Comparison of ENCODE assay signal across 9 cellular contexts in genomic region chr2:231297108-231297908, GRCh38.
DNase-seq lines count a peak whose midpoint lies in the region; ATAC-seq, FAIRE-seq and TF ChIP-seq lines count a peak whose summit lies in the region.
"Had no signal": no experiment of that assay in that cellular context is flagged by ENCODE, and none has a peak within 500 bp of the region (broad histone marks: within the 10 kb centered on the region; RNA-seq: fewer than 3 reads in every experiment).

No MANE protein-coding gene starts in this region.

- H3K27ac ChIP-seq in AG04450 (ENCODE audit: low read depth, low read length) (no peak overlapping the region), K562 (ENCODE audit: extremely low read depth, low read depth, low read length) (no peak overlapping the region)

- H2AFZ ChIP-seq in K562 (ENCODE audit: low read depth, low read length), result peak overlapping the region; percentile 17; the same call in 1 of the 2 replicates

- H3K9me3 ChIP-seq in AG04450 (ENCODE audit: control insufficient read depth, insufficient read depth, low read length) (no peaks in the 10 kb centered on the region), K562 (replicated peaks; ENCODE audit: control insufficient read depth, insufficient read depth, low read depth, low read length) (no peaks in the 10 kb centered on the region)

- no peaks in the 10 kb centered on the region for H3K9me1 ChIP-seq in K562 (ENCODE audit: control insufficient read depth, insufficient read depth, low read length)

- H3K4me1 ChIP-seq in K562 (replicated peaks in 1 of 2; ENCODE audit: control insufficient read depth in 2 of 2, insufficient read depth in 2 of 2, low read length in 2 of 2), result peaks cover 0 to 3% of the 10 kb centered on the region in 2 experiments; a peak in 3 of 5 replicates

- ATAC-seq in HG02973 (IDR thresholded peaks at IDR 0.05; ENCODE audit: unreplicated experiment) (peak; percentile 46), K562 (peak; percentile 95), HG02884 (IDR thresholded peaks at IDR 0.05; ENCODE audit: unreplicated experiment) (no peak)
- ATAC-seq: naive thymus-derived CD8-positive, alpha-beta T cell had no signal

- H3K4me2 ChIP-seq in K562 (ENCODE audit: insufficient read depth, low read length), result no peak overlapping the region

- H3K79me2 ChIP-seq in K562 (ENCODE audit: control insufficient read depth, insufficient read depth, low read length), result no peaks in the 10 kb centered on the region

- H3K27me3 ChIP-seq in AG04450 (ENCODE audit: control insufficient read depth, insufficient read depth, low read length) (no peaks in the 10 kb centered on the region), K562 (ENCODE audit: control insufficient read depth in 2 of 2, insufficient read depth in 2 of 2, low read length in 2 of 2) (peaks cover 11 to 34% of the 10 kb centered on the region in 2 experiments; a peak in 3 of 5 replicates)

- intact Hi-C loops in K562 (cut with micrococcal nuclease), result loop anchor here (2.0 to 10.0 kb wide), 2 partner anchors 107 to 155 kb away; no protein-coding TSS in a partner anchor

- no peak for TF ChIP-seq POLR2A in K562 (conservative IDR thresholded peaks at IDR 0.05)

- CTCF ChIA-PET in AG04450 (lab: Charles Lee) (interaction anchor here (0.6 to 8.6 kb wide), 38 partner anchors 9 to 244 kb away, joined by 3 to 173 read pairs (median 5); no protein-coding TSS in a partner anchor), K562 (lab: Yijun Ruan, JAX; ENCODE audit: low intra/inter-chr PET ratio) (no interaction called here)

- in situ Hi-C loops in K562 (cut with MboI), result no loop called here

- no TSS peak for BruUV-seq in K562 (replicated peaks; lab: Mats Ljungman, UMichigan)

- peak; percentile 40 to 59 for TF ChIP-seq RAD21 in K562 (CRISPR knock-in tag; conservative IDR thresholded peaks at IDR 0.05 in 1 of 2, IDR thresholded peaks at IDR 0.05 in 1 of 2)

- no peaks in the 10 kb centered on the region for H4K20me1 ChIP-seq in K562 (replicated peaks; ENCODE audit: control insufficient read depth, insufficient read depth, low read length)

- DNase-seq in AG04450 (ENCODE audit: low read depth, low spot score) (peak; percentile 37), GM12864 (ENCODE audit: low read depth) (peak; percentile 37), NOMO-1 treated with dmso at 0.1 percent for 144 hours (lab: John Stamatoyannopoulos, UW; ENCODE audit: unreplicated experiment) (peak; percentile 58), K562 (ENCODE audit: extremely low read depth in 1 of 4, low spot score in 3 of 4) (peak; percentile 59 to 68 (median 64)), iPS-NIHi11 (ENCODE audit: low spot score) (peak; percentile 92), smooth muscle cell of the brain vasculature (ENCODE audit: low read depth, low spot score) (peak; percentile 32)

- no peak overlapping the region for H3K9ac ChIP-seq in K562 (ENCODE audit: insufficient read depth in 1 of 2, low read depth in 2 of 2, low read length in 2 of 2)

- no peak for FAIRE-seq in K562 (lab: Jason Lieb, UNC)

- H3K4me3 ChIP-seq in AG04450 (ENCODE audit: low read depth, low read length), result no peak overlapping the region
- no peak overlapping the region for H3K4me3 ChIP-seq in GM12864 (ENCODE audit: low read depth, low read length)
- H3K4me3 ChIP-seq in K562, result no peak overlapping the region

- 9% methylated on average over 11 of the region's 12 CpGs for WGBS in K562 (ENCODE audit: insufficient coverage, low coverage, missing lambda C conversion rate)

- TF ChIP-seq EP300 in K562 (IDR thresholded peaks at IDR 0.05; ENCODE audit: low read length), result no peak

- POLR2A ChIA-PET in AG04450 (lab: Yijun Ruan, JAX) (interaction anchor here (0.6 to 1.0 kb wide), 2 partner anchors 115 to 155 kb away, joined by 4 to 10 read pairs; no protein-coding TSS in a partner anchor), K562 (lab: Yijun Ruan, JAX) (no interaction called here)

- TF ChIP-seq CTCF in AG04450 (IDR thresholded peaks at IDR 0.05; ENCODE audit: low read depth, low read length) (peak; percentile 85), GM12864 (IDR thresholded peaks at IDR 0.05; ENCODE audit: low read depth, low read length, missing control alignments) (peak; percentile 92), K562 (IDR thresholded peaks at IDR 0.05 in 2 of 3, conservative IDR thresholded peaks at IDR 0.05 in 1 of 3; ENCODE audit: insufficient read depth in 2 of 3, low read depth in 1 of 3, low read length in 3 of 3) (peak; percentile 61 to 69 (median 68))

- H3K36me3 ChIP-seq in K562 (ENCODE audit: control insufficient read depth, insufficient read depth, low read length), result no peaks in the 10 kb centered on the region

TF ChIP-seq in K562, 482 proteins besides CTCF, POLR2A, EP300 and RAD21 (continues in another document):
- TF ChIP-seq CBX2 (IDR thresholded peaks at IDR 0.05; ENCODE audit: insufficient read depth, low read length, poor library complexity, severe bottlenecking) (no peak), TCF3 (CRISPR knock-in tag; IDR thresholded peaks at IDR 0.05) (peak; percentile 45), GABPA (tag; conservative IDR thresholded peaks at IDR 0.05; ENCODE audit: low read depth) (no peak), GATA2 (CRISPR knock-in tag; IDR thresholded peaks at IDR 0.05) (no peak), MEF2D (tag; conservative IDR thresholded peaks at IDR 0.05; ENCODE audit: low read depth) (no peak), FOXA3 (CRISPR knock-in tag; conservative IDR thresholded peaks at IDR 0.05 in 1 of 2, IDR thresholded peaks at IDR 0.05 in 1 of 2) (peak in 1 of 2 experiments; percentile 84; a peak in 1 of 4 replicates), HMG20B (CRISPR knock-in tag; IDR thresholded peaks at IDR 0.05) (no peak), PURB (CRISPR knock-in tag; IDR thresholded peaks at IDR 0.05; ENCODE audit: low read depth) (no peak), ZNF696 (CRISPR knock-in tag; conservative IDR thresholded peaks at IDR 0.05) (no peak), SAP30 (IDR thresholded peaks at IDR 0.05; ENCODE audit: borderline replicate concordance, insufficient read depth, low read depth, low read length, poor library complexity, severe bottlenecking) (no peak), FOSL1 (tag; conservative IDR thresholded peaks at IDR 0.05) (no peak), FUS (optimal IDR thresholded peaks at IDR 0.05; ENCODE audit: low read depth, low read length) (no peak), CBFA2T3 (IDR thresholded peaks at IDR 0.05) (peak; percentile 42; the same call in 1 of the 2 replicates), GATAD2A (IDR thresholded peaks at IDR 0.05) (no peak), NFXL1 (CRISPR knock-in tag; IDR thresholded peaks at IDR 0.05) (no peak), PRPF4 (IDR thresholded peaks at IDR 0.05; ENCODE audit: insufficient read depth, low read depth, low read length, poor library complexity, severe bottlenecking) (no peak), HOMEZ (CRISPR knock-in tag; IDR thresholded peaks at IDR 0.05) (no peak), SOX6 (IDR thresholded peaks at IDR 0.05) (no peak), SNAPC5 (CRISPR knock-in tag; IDR thresholded peaks at IDR 0.05) (no peak), ZBTB7A (IDR thresholded peaks at IDR 0.05; ENCODE audit: borderline replicate concordance, control insufficient read depth, low read depth, low read length) (peak; percentile 48; the same call in 1 of the 2 replicates), RBM14 (IDR thresholded peaks at IDR 0.05; ENCODE audit: borderline replicate concordance, insufficient read depth, low read depth, low read length) (no peak), ZFP1 (CRISPR knock-in tag; IDR thresholded peaks at IDR 0.05) (no peak), XRCC4 (IDR thresholded peaks at IDR 0.05; ENCODE audit: extremely low read depth, insufficient read depth, insufficient read length) (no peak), JUND (IDR thresholded peaks at IDR 0.05; ENCODE audit: borderline replicate concordance, low read depth, low read length) (no peak), JUND (tag; IDR thresholded peaks at IDR 0.05; ENCODE audit: borderline replicate concordance, low read depth, low read length) (no peak), TAF9B (IDR thresholded peaks at IDR 0.05; ENCODE audit: partially characterized antibody) (no peak)

Comparison
In these comparisons a context has a peak if more than half of its experiments do, and no peak if none do; other contexts are left out.
1. DNase-seq: peak in every context shown above with its lines; median percentile 92 in iPS-NIHi11; 64 in K562; 58 in NOMO-1 treated with dmso at 0.1 percent for 144 hours; 37 in AG04450; 37 in GM12864; 32 in smooth muscle cell of the brain vasculature.